Comparison of ENCODE assay signal across 24 cellular contexts in genomic region chr10:129881641-129882040, GRCh38.
"Had no signal": no experiment of that assay in that cellular context is flagged by ENCODE, and none has a peak within 500 bp of the region (broad histone marks: within the 10 kb centered on the region; RNA-seq: fewer than 3 reads in every experiment).

No MANE protein-coding gene starts in this region.

- H3K27ac ChIP-seq: body of pancreas, testis, vagina, VCaP had no signal

- H3K36me3 Mint-ChIP-seq: activated CD8-positive, alpha-beta memory T cell treated with anti-CD3 and anti-CD28 coated beads, Interleukin-2, amount 10 ng/mL, durations not matched to agents 7 days and 5 days; memory B cell had no signal

- ATAC-seq: activated CD4-positive, CD25-positive, alpha-beta regulatory T cell treated with anti-CD3 and anti-CD28 coated beads, Interleukin-2, amount 50 U/mL, for 24 hours; activated CD8-positive, alpha-beta memory T cell treated with anti-CD3 and anti-CD28 coated beads, Interleukin-2, amount 10 ng/mL, durations not matched to agents 7 days and 5 days; activated CD8-positive, alpha-beta T cell treated with anti-CD3 and anti-CD28 coated beads for 36 hours; activated naive CD8-positive, alpha-beta T cell treated with anti-CD3 and anti-CD28 coated beads, Interleukin-2, amount 50 U/mL, for 24 hours; body of pancreas; left colon; sciatic nerve had no signal

- H3K27me3 Mint-ChIP-seq: activated CD4-positive, alpha-beta T cell treated with anti-CD3 and anti-CD28 coated beads, Interleukin-2, amount 10 ng/mL, durations not matched to agents 24 days and 14 days; activated CD8-positive, alpha-beta memory T cell treated with anti-CD3 and anti-CD28 coated beads, Interleukin-2, amount 10 ng/mL, durations not matched to agents 7 days and 5 days had no signal

- H3K4me3 Mint-ChIP-seq: activated CD4-positive, alpha-beta T cell treated with anti-CD3 and anti-CD28 coated beads, Interleukin-2, amount 10 ng/mL, durations not matched to agents 24 days and 14 days; activated CD8-positive, alpha-beta memory T cell treated with anti-CD3 and anti-CD28 coated beads, Interleukin-2, amount 10 ng/mL, durations not matched to agents 7 days and 5 days; activated CD8-positive, alpha-beta T cell treated with anti-CD3 and anti-CD28 coated beads for 36 hours; activated naive CD8-positive, alpha-beta T cell treated with anti-CD3 and anti-CD28 coated beads, Interleukin-2, amount 50 U/mL, for 24 hours; dendritic cell treated with granulocyte-macrophage colony-stimulating factor and Interleukin-4, amounts not matched to agents 40 ng/mL and 50 ng/mL, for 4 days; memory B cell had no signal

- H3K9me3 Mint-ChIP-seq: activated CD4-positive, alpha-beta T cell treated with anti-CD3 and anti-CD28 coated beads, Interleukin-2, amount 10 ng/mL, durations not matched to agents 24 days and 14 days; activated CD8-positive, alpha-beta T cell treated with anti-CD3 and anti-CD28 coated beads for 36 hours; activated naive CD8-positive, alpha-beta T cell treated with anti-CD3 and anti-CD28 coated beads, Interleukin-2, amount 50 U/mL, for 24 hours; dendritic cell treated with granulocyte-macrophage colony-stimulating factor and Interleukin-4, amounts not matched to agents 40 ng/mL and 50 ng/mL, for 4 days; memory B cell had no signal

- H3K27me3 ChIP-seq: testis, vagina had no signal

- H3K4me3 ChIP-seq: body of pancreas, testis, vagina had no signal

- H3K9me3 ChIP-seq: body of pancreas, testis, vagina had no signal

- H3K36me3 ChIP-seq: vagina had no signal

- DNase-seq: activated CD4-positive, alpha-beta T cell treated with anti-CD3 and anti-CD28 coated beads, Interleukin-2, amount 10 ng/mL, durations not matched to agents 24 days and 14 days; activated CD8-positive, alpha-beta memory T cell treated with anti-CD3 and anti-CD28 coated beads, Interleukin-2, amount 10 ng/mL, durations not matched to agents 7 days and 5 days; activated CD8-positive, alpha-beta T cell treated with anti-CD3 and anti-CD28 coated beads for 36 hours; activated effector memory CD4-positive, alpha-beta T cell treated with anti-CD3 and anti-CD28 coated beads, Interleukin-2, amount 50 U/mL, for 16 hours; activated naive CD4-positive, alpha-beta T cell treated with anti-CD3 and anti-CD28 coated beads, Interleukin-2, amount 50 U/mL, for 16 hours; activated naive CD8-positive, alpha-beta T cell treated with anti-CD3 and anti-CD28 coated beads, Interleukin-2, amount 50 U/mL, for 24 hours; activated T-cell treated with anti-CD3 and anti-CD28 coated beads for 4 hours; body of pancreas; caudate nucleus; effector CD4-positive, alpha-beta T cell; foreskin fibroblast; left colon; occipital lobe; posterior cingulate gyrus; stimulated activated CD4-positive, alpha-beta T cell treated with anti-CD3 and anti-CD28 coated beads, Interleukin-2, amount 100 ng/mL, for 48 hours; stimulated activated naive CD4-positive, alpha-beta T cell; testis; trophoblast cell had no signal

- H3K4me1 ChIP-seq: testis, vagina had no signal

- H3K4me1 Mint-ChIP-seq: activated CD4-positive, alpha-beta T cell treated with anti-CD3 and anti-CD28 coated beads, Interleukin-2, amount 10 ng/mL, durations not matched to agents 24 days and 14 days; activated CD8-positive, alpha-beta memory T cell treated with anti-CD3 and anti-CD28 coated beads, Interleukin-2, amount 10 ng/mL, durations not matched to agents 7 days and 5 days; activated naive CD8-positive, alpha-beta T cell treated with anti-CD3 and anti-CD28 coated beads, Interleukin-2, amount 50 U/mL, for 24 hours; memory B cell had no signal

- H3K27ac Mint-ChIP-seq: activated CD4-positive, alpha-beta T cell treated with anti-CD3 and anti-CD28 coated beads, Interleukin-2, amount 10 ng/mL, durations not matched to agents 24 days and 14 days; activated CD8-positive, alpha-beta memory T cell treated with anti-CD3 and anti-CD28 coated beads, Interleukin-2, amount 10 ng/mL, durations not matched to agents 7 days and 5 days; activated CD8-positive, alpha-beta T cell treated with anti-CD3 and anti-CD28 coated beads for 36 hours; activated naive CD8-positive, alpha-beta T cell treated with anti-CD3 and anti-CD28 coated beads, Interleukin-2, amount 50 U/mL, for 24 hours; dendritic cell treated with granulocyte-macrophage colony-stimulating factor and Interleukin-4, amounts not matched to agents 40 ng/mL and 50 ng/mL, for 4 days; memory B cell had no signal
